In the genomic region with DNA sequence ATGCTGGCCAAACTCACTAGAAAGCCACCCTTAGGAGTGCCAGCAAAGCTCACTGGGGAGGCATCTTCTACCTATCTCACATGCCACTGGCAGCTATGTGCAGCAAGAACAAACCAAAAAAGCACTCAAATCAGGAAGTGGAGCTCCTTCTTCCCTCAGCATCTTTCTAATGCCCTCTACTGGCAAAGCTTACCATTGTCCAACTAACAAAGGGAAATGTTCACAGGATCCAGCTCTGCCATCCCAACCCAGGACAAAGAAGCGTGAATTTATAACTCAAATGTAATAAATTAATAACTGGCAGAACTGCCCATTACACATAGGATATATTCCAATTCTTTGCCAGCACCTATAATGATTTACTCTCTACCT, we compare ENCODE assay signal across 8 cellular contexts. TPM values are rescaled to one million over a fixed set of nuclear protein-coding genes. Genes with fewer than 3 reads are reported as not detected.
DNase-seq lines count a peak whose midpoint lies in the region; ATAC-seq, FAIRE-seq and TF ChIP-seq lines count a peak whose summit lies in the region.

No MANE protein-coding gene starts in this region.

- H3K9me3 Mint-ChIP-seq in glutamatergic neuron (ENCODE audit: unreplicated experiment), result peaks cover 10% of the 10 kb centered on the region

- no peaks in the 10 kb centered on the region for H3K79me2 ChIP-seq in osteoblast (ENCODE audit: insufficient read depth, low read length)

- peaks cover 12% of the 10 kb centered on the region for H3K36me3 Mint-ChIP-seq in glutamatergic neuron (ENCODE audit: unreplicated experiment)

- DNase-seq in GM06990 (ENCODE audit: extremely low read depth, insufficient read length) (no peak), NCI-H2196 treated with DMSO at 0.1 percent for 48 hours (lab: John Stamatoyannopoulos, UW; ENCODE audit: unreplicated experiment) (peak; percentile 3), bronchial epithelial cell (ENCODE audit: low read depth) (peak; percentile 44), osteoblast (ENCODE audit: insufficient read length, low spot score, missing footprints) (peak; percentile 76), DMS79 treated with DMSO at 0.1 percent for 48 hours (lab: John Stamatoyannopoulos, UW) (no peak), glutamatergic neuron (no peak)

- H3K27me3 ChIP-seq in GM06990 (replicated peaks; ENCODE audit: control insufficient read depth, insufficient read depth, low read length) (no peaks in the 10 kb centered on the region), bronchial epithelial cell (ENCODE audit: control insufficient read depth, insufficient read depth, low read length) (no peaks in the 10 kb centered on the region), osteoblast (ENCODE audit: insufficient read depth, low read length) (no peaks in the 10 kb centered on the region)

- H3K4me3 Mint-ChIP-seq in glutamatergic neuron (ENCODE audit: unreplicated experiment), result no peak overlapping the region

- TF ChIP-seq CTCF in 22Rv1 (IDR thresholded peaks at IDR 0.05) (peak; percentile 71), GM06990 (IDR thresholded peaks at IDR 0.05; ENCODE audit: insufficient read depth, low read length, poor library complexity, severe bottlenecking) (peak; percentile 72), bronchial epithelial cell (IDR thresholded peaks at IDR 0.05; ENCODE audit: insufficient read depth, low read length, severe bottlenecking) (peak; percentile 67), osteoblast (IDR thresholded peaks at IDR 0.05; ENCODE audit: extremely low read depth, low read depth, low read length) (peak; percentile 65), glutamatergic neuron (IDR thresholded peaks at IDR 0.05; ENCODE audit: partially characterized antibody, unreplicated experiment) (no peak)

- FAIRE-seq in bronchial epithelial cell (lab: Jason Lieb, UNC), result no peak

- H3K27me3 Mint-ChIP-seq in glutamatergic neuron (ENCODE audit: unreplicated experiment), result peaks cover 3% of the 10 kb centered on the region

- peaks cover 11% of the 10 kb centered on the region for H3K4me1 ChIP-seq in osteoblast (ENCODE audit: insufficient read depth, low read length)

- no peak overlapping the region for H3K4me2 ChIP-seq in osteoblast (ENCODE audit: insufficient read depth, low read length)

- H3K4me3 ChIP-seq in GM06990 (replicated peaks; ENCODE audit: low read depth, low read length) (no peak overlapping the region), bronchial epithelial cell (ENCODE audit: low read depth, low read length) (no peak overlapping the region), osteoblast (ENCODE audit: insufficient read depth, low read length) (no peak overlapping the region)

- no peaks in the 10 kb centered on the region for H3K4me1 Mint-ChIP-seq in glutamatergic neuron (ENCODE audit: low read depth, unreplicated experiment)

- H2AFZ ChIP-seq in osteoblast (ENCODE audit: low read length), result no peak overlapping the region

- H3K36me3 ChIP-seq in GM06990 (ENCODE audit: control insufficient read depth, insufficient read depth, low read length) (no peaks in the 10 kb centered on the region), bronchial epithelial cell (ENCODE audit: control insufficient read depth, insufficient read depth, low read length) (no peaks in the 10 kb centered on the region), osteoblast (ENCODE audit: insufficient read depth, low read length) (no peaks in the 10 kb centered on the region)

- H3K9me3 ChIP-seq in osteoblast (ENCODE audit: low read depth, low read length), result no peaks in the 10 kb centered on the region

- ATAC-seq in HG02571 (IDR thresholded peaks at IDR 0.05; ENCODE audit: unreplicated experiment), result peak; percentile 53

- H3K27ac ChIP-seq in 22Rv1 (no peak overlapping the region), osteoblast (ENCODE audit: low read depth, low read length) (peak overlapping the region; percentile 10)

- H3K27ac Mint-ChIP-seq in glutamatergic neuron (ENCODE audit: unreplicated experiment), result no peak overlapping the region

- no peaks in the 10 kb centered on the region for H4K20me1 ChIP-seq in osteoblast (ENCODE audit: insufficient read depth, low read length)

RNA-seq across cellular contexts. Expression of a gene that starts 38.9 kb away (rescaled TPM):
- total RNA-seq in bronchial epithelial cell (9.5 and 15.5 TPM in 2 replicates), osteoblast (169 and 235 TPM in 2 replicates), glutamatergic neuron (ENCODE audit: unreplicated experiment) (6.8 TPM)

RNA-seq across cellular contexts. Expression of a gene that starts 38.9 kb away (rescaled TPM):
- total RNA-seq in bronchial epithelial cell (27.9 and 37.4 TPM in 2 replicates), osteoblast (87.9 and 111 TPM in 2 replicates), glutamatergic neuron (ENCODE audit: unreplicated experiment) (56.0 TPM)

Comparison
In these comparisons a context has a peak if more than half of its experiments do, and no peak if none do; other contexts are left out.
1. DNase-seq: peak in NCI-H2196 treated with DMSO at 0.1 percent for 48 hours (single experiment), bronchial epithelial cell (single experiment) and osteoblast (single experiment); none in GM06990 (single experiment), DMS79 treated with DMSO at 0.1 percent for 48 hours (single experiment) and glutamatergic neuron (single experiment).
2. RNA of a gene that starts 38.9 kb away (total RNA-seq): 169 to 235 TPM in osteoblast; 9.5 to 15.5 TPM in bronchial epithelial cell and 6.8 TPM in glutamatergic neuron (single experiment); every median in the first group is over 10 times any median in the second.